24 cellular contexts compared by ENCODE assay signal in genomic region chr19:43488179-43488578, GRCh38. TPM values are rescaled to one million over a fixed set of nuclear protein-coding genes. Genes with fewer than 3 reads are reported as not detected.
DNase-seq lines count a peak whose midpoint lies in the region; ATAC-seq, FAIRE-seq and TF ChIP-seq lines count a peak whose summit lies in the region.
"Had no signal": no experiment of that assay in that cellular context is flagged by ENCODE, and none has a peak within 500 bp of the region (broad histone marks: within the 10 kb centered on the region; RNA-seq: fewer than 3 reads in every experiment).

No MANE protein-coding gene starts in this region.

- H4K20me1 ChIP-seq in BLaER1 treated with 17β-estradiol and CSF1 and Interleukin-3, amounts not matched to agents 10 nM and 100 nM = no peaks in the 10 kb centered on the region

- no peak for FAIRE-seq in kidney (lab: Jason Lieb, UNC)
- FAIRE-seq: A204.1, GM12878, GM12892, GM18507 had no signal

- no peaks in the 10 kb centered on the region; the same call in 1 of the 2 replicates for H3K27me3 Mint-ChIP-seq in WTC11 (ENCODE audit: low read depth)
- H3K27me3 Mint-ChIP-seq in natural killer cell (ENCODE audit: low read depth in 2 of 2) = no peaks in the 10 kb centered on the region
- H3K27me3 Mint-ChIP-seq: CD4-positive, alpha-beta memory T cell; CD4-positive, CD25-positive, alpha-beta regulatory T cell; CD8-positive, alpha-beta memory T cell had no signal

- CTCF ChIA-PET in WTC11 (lab: Charles Lee) = interaction anchor here (1.2 kb wide), 1 partner anchor 41 kb away, joined by 3 read pairs; no protein-coding TSS in a partner anchor

- H3K4me3 Mint-ChIP-seq in WTC11 (no peak overlapping the region), natural killer cell (no peak overlapping the region)
- H3K4me3 Mint-ChIP-seq: CD4-positive, alpha-beta memory T cell; CD4-positive, CD25-positive, alpha-beta regulatory T cell; CD8-positive, alpha-beta memory T cell had no signal

- H3K4me2 ChIP-seq in BLaER1 treated with 17β-estradiol and CSF1 and Interleukin-3, amounts not matched to agents 10 nM and 100 nM = peak overlapping the region; percentile 58 to 92 (median 83)

- H3K9me3 Mint-ChIP-seq in WTC11 = no peaks in the 10 kb centered on the region
- no peaks in the 10 kb centered on the region for H3K9me3 Mint-ChIP-seq in natural killer cell
- H3K9me3 Mint-ChIP-seq: CD4-positive, alpha-beta memory T cell; CD4-positive, CD25-positive, alpha-beta regulatory T cell; CD8-positive, alpha-beta memory T cell had no signal

- peaks cover 49 to 68% (median 56%) of the 10 kb centered on the region in 10 experiments for H3K4me1 ChIP-seq in BLaER1 treated with 17β-estradiol and CSF1 and Interleukin-3, amounts not matched to agents 10 nM and 100 nM
- H3K4me1 ChIP-seq in kidney (ENCODE audit: control insufficient read depth in 1 of 2, insufficient read depth in 1 of 2, low read depth in 1 of 2, low read length in 2 of 2) = no peaks in the 10 kb centered on the region

- ATAC-seq in HG02571 (IDR thresholded peaks at IDR 0.05; ENCODE audit: unreplicated experiment) (no peak), WTC11 (no peak), natural killer cell (no peak)
- ATAC-seq: GM12878 had no signal

- POLR2A ChIA-PET in WTC11 (lab: Charles Lee) = no interaction called here

- H3K4me3 ChIP-seq in BLaER1 treated with 17β-estradiol and CSF1 and Interleukin-3, amounts not matched to agents 10 nM and 100 nM = no peak overlapping the region
- no peak overlapping the region for H3K4me3 ChIP-seq in kidney (ENCODE audit: low read length in 2 of 2)
- H3K4me3 ChIP-seq: GM12878 had no signal

- H3K27me3 ChIP-seq in BLaER1 treated with 17β-estradiol and CSF1 and Interleukin-3, amounts not matched to agents 10 nM and 100 nM = no peaks in the 10 kb centered on the region

- no peak overlapping the region for H3K27ac Mint-ChIP-seq in WTC11
- no peak overlapping the region for H3K27ac Mint-ChIP-seq in natural killer cell
- H3K27ac Mint-ChIP-seq: CD4-positive, alpha-beta memory T cell had no signal

- no peaks in the 10 kb centered on the region for H3K9me3 ChIP-seq in BLaER1 treated with 17β-estradiol and CSF1 and Interleukin-3, amounts not matched to agents 10 nM and 100 nM (replicated peaks in 1 of 11)
- H3K9me3 ChIP-seq in kidney (ENCODE audit: control insufficient read depth in 1 of 2, low read length in 2 of 2) = no peaks in the 10 kb centered on the region

- no peaks in the 10 kb centered on the region for H3K36me3 Mint-ChIP-seq in WTC11
- no peaks in the 10 kb centered on the region for H3K36me3 Mint-ChIP-seq in natural killer cell
- H3K36me3 Mint-ChIP-seq: CD4-positive, CD25-positive, alpha-beta regulatory T cell had no signal

- DNase-seq in kidney (peak; percentile 21), WTC11 (ENCODE audit: low spot score) (no peak), natural killer cell (no peak)
- DNase-seq: 8988T; ACHN; C1 segment of cervical spinal cord; CD4-positive, alpha-beta memory T cell; CD4-positive, CD25-positive, alpha-beta regulatory T cell; CD8-positive, alpha-beta memory T cell; COR-L47; DMS 273 treated with DMSO at 0.1 percent for 48 hours; DMS153; DMS53; DMS79; DND-41; EL had no signal

- H3K4me1 Mint-ChIP-seq in WTC11 (no peaks in the 10 kb centered on the region), natural killer cell (no peaks in the 10 kb centered on the region)
- H3K4me1 Mint-ChIP-seq: CD8-positive, alpha-beta memory T cell had no signal

- H3K36me3 ChIP-seq in BLaER1 treated with 17β-estradiol and CSF1 and Interleukin-3, amounts not matched to agents 10 nM and 100 nM = peaks cover 0 to 15% (median 5%) of the 10 kb centered on the region in 11 experiments; a peak in 10 of 22 replicates
- H3K36me3 ChIP-seq in kidney (ENCODE audit: control insufficient read depth in 1 of 2, insufficient read depth in 2 of 2, low read length in 2 of 2) = no peaks in the 10 kb centered on the region

- no peak for TF ChIP-seq CTCF in kidney (IDR thresholded peaks at IDR 0.05; ENCODE audit: borderline replicate concordance, extremely low read depth, insufficient read depth)
- no peak for TF ChIP-seq CTCF in WTC11 (IDR thresholded peaks at IDR 0.05)
- no peak for TF ChIP-seq CTCF in natural killer cell (IDR thresholded peaks at IDR 0.05)

- peak overlapping the region in 1 of 11 experiments; percentile 25; a peak in 1 of 22 replicates for H3K9ac ChIP-seq in BLaER1 treated with 17β-estradiol and CSF1 and Interleukin-3, amounts not matched to agents 10 nM and 100 nM
- no peak overlapping the region for H3K9ac ChIP-seq in kidney (ENCODE audit: low read length in 2 of 2)

- H3K27ac ChIP-seq in BLaER1 treated with 17β-estradiol and CSF1 and Interleukin-3, amounts not matched to agents 10 nM and 100 nM = peak overlapping the region in 9 of 11 experiments; percentile 9 to 70 (median 44); a peak in 14 of 22 replicates
- H3K27ac ChIP-seq in kidney (ENCODE audit: low read depth in 2 of 2, low read length in 2 of 2) = no peak overlapping the region

- intact Hi-C loops in kidney (cut with DNase I) (no loop called here), natural killer cell (cut with micrococcal nuclease) (no loop called here)

TF ChIP-seq in WTC11, 78 proteins besides CTCF, POLR2A, EP300 and RAD21 (continues in another document):
- no peak for TF ChIP-seq FOXP1 (CRISPR knock-in tag; IDR thresholded peaks at IDR 0.05; ENCODE audit: borderline replicate concordance)
- TF ChIP-seq PREB (CRISPR knock-in tag; IDR thresholded peaks at IDR 0.05; ENCODE audit: borderline replicate concordance) = no peak
- no peak for TF ChIP-seq ZNF532 (CRISPR knock-in tag; IDR thresholded peaks at IDR 0.05; ENCODE audit: borderline replicate concordance)
- TF ChIP-seq FOXK1 (CRISPR knock-in tag; IDR thresholded peaks at IDR 0.05) = no peak
- TF ChIP-seq ZMAT4 (CRISPR knock-in tag; IDR thresholded peaks at IDR 0.05) = no peak
- no peak for TF ChIP-seq ATF1 (CRISPR knock-in tag; IDR thresholded peaks at IDR 0.05)
- TF ChIP-seq KAT7 (CRISPR knock-in tag; IDR thresholded peaks at IDR 0.05; ENCODE audit: borderline replicate concordance) = no peak
- no peak for TF ChIP-seq ETV6 (CRISPR knock-in tag; IDR thresholded peaks at IDR 0.05)

RNA-seq across cellular contexts. Expression of gene PHLDB3, which starts 16.4 kb away (rescaled TPM):
- 10.8 TPM for total RNA-seq in kidney
- polyA plus RNA-seq in kidney (ENCODE audit: insufficient read depth, low read depth, low replicate concordance) = 8.2 TPM
- 14.6 to 15.6 TPM (median 14.8 TPM) in 3 replicates for total RNA-seq in WTC11 (2021)
- total RNA-seq in natural killer cell = 10 to 100 TPM; 24.5 to 24.9 (median 24.8) TPM

RNA-seq across cellular contexts. Expression of gene LYPD3, which starts 22.8 kb away (rescaled TPM):
- total RNA-seq in kidney (1.7 TPM), WTC11 (2021) (2.7 to 3.8 TPM (median 3.1 TPM) in 3 replicates), natural killer cell (1 to 10 TPM; 1.3 to 2.4 (median 1.7) TPM)
- polyA plus RNA-seq in kidney (ENCODE audit: insufficient read depth, low read depth, low replicate concordance) = 2.2 TPM
- total RNA-seq: G401 had no signal

RNA-seq across cellular contexts. Expression of gene ETHE1, which starts 38.8 kb away (rescaled TPM):
- total RNA-seq in kidney = 61.3 TPM
- 81.8 TPM for polyA plus RNA-seq in kidney (ENCODE audit: insufficient read depth, low read depth, low replicate concordance)
- 19.0 to 23.5 TPM (median 21.2 TPM) in 3 replicates for total RNA-seq in WTC11 (2021)
- total RNA-seq in natural killer cell = 10 to 100 TPM; 22.0 to 25.6 (median 24.6) TPM

RNA-seq across cellular contexts. Expression of gene ZNF575, which starts 44.8 kb away (rescaled TPM):
- total RNA-seq in kidney (3.1 TPM), WTC11 (2021) (0.13 to 0.25 TPM in 2 of 3 replicates, not detected in the other), natural killer cell (1 to 10 TPM; 1.9 to 5.4 (median 3.9) TPM)
- polyA plus RNA-seq in kidney (ENCODE audit: insufficient read depth, low read depth, low replicate concordance) = 2.8 TPM
- total RNA-seq: Daoy, G401 had no signal

Comparison
In these comparisons a context has a peak if more than half of its experiments do, and no peak if none do; other contexts are left out.
1. H3K27ac ChIP-seq: peak in BLaER1 treated with 17β-estradiol and CSF1 and Interleukin-3, amounts not matched to agents 10 nM and 100 nM (9 of 11); none in kidney (0 of 2).